Comparison of ENCODE assay signal across 13 cellular contexts in genomic region chr13:108897955-108898354, GRCh38.
DNase-seq lines count a peak whose midpoint lies in the region; ATAC-seq lines count a peak whose summit lies in the region.
"Had no signal": no experiment of that assay in that cellular context is flagged by ENCODE, and none has a peak within 500 bp of the region (broad histone marks: within the 10 kb centered on the region; RNA-seq: fewer than 3 reads in every experiment).

No MANE protein-coding gene starts in this region.

- peak; percentile 36 for ATAC-seq in GM21786 (IDR thresholded peaks at IDR 0.05; ENCODE audit: unreplicated experiment)
- ATAC-seq in HG02981 (IDR thresholded peaks at IDR 0.05; ENCODE audit: unreplicated experiment) = no peak
- no peak for ATAC-seq in GM18873 (IDR thresholded peaks at IDR 0.05; ENCODE audit: low FRiP score, unreplicated experiment)
- ATAC-seq: right cardiac atrium had no signal

- DNase-seq in GM03348 (ENCODE audit: low spot score) = peak; percentile 22
- peak; percentile 73 for DNase-seq in RKO (ENCODE audit: low spot score)
- peak; percentile 63 to 67 for DNase-seq in dermis microvascular lymphatic vessel endothelial cell (ENCODE audit: low read depth in 2 of 2)
- DNase-seq in A172 (ENCODE audit: low spot score) = no peak
- no peak for DNase-seq in OCI-M2 (lab: John Stamatoyannopoulos, UW; ENCODE audit: unreplicated experiment)
- DNase-seq: DMS153, foreskin keratinocyte, NCI-H146, right cardiac atrium, testis had no signal

Comparison
In these comparisons a context has a peak if more than half of its experiments do, and no peak if none do; other contexts are left out.
1. DNase-seq: peak in GM03348 (single experiment), RKO (single experiment) and dermis microvascular lymphatic vessel endothelial cell (2 of 2); none in A172 (single experiment) and OCI-M2 (single experiment).